8 cellular contexts compared by ENCODE assay signal in genomic region chr2:96407041-96407918, GRCh38.
DNase-seq lines count a peak whose midpoint lies in the region; ATAC-seq and TF ChIP-seq lines count a peak whose summit lies in the region.

No MANE protein-coding gene starts in this region.

- peak; percentile 33 for DNase-seq in AG04449 (ENCODE audit: low read depth, low spot score)
- DNase-seq in NCI-H187 (lab: John Stamatoyannopoulos, UW): peak; percentile 16 to 26
- peak; percentile 25 for DNase-seq in brain pericyte (ENCODE audit: low read depth, low spot score)
- DNase-seq in iPS-NIHi7 (ENCODE audit: extremely low spot score): peak; percentile 91
- DNase-seq in stimulated activated CD4-positive, alpha-beta T cell treated with anti-CD3 and anti-CD28 coated beads, Interleukin-12 subunit alpha, Interleukin-12 subunit beta, amount 100 ng/mL, for 4 hours: peak; percentile 54

- POLR2A ChIA-PET in AG04449 (lab: Yijun Ruan, JAX): no interaction called here

- TF ChIP-seq CTCF in AG04449 (IDR thresholded peaks at IDR 0.05; ENCODE audit: insufficient read depth, low read length, missing control alignments): peak; percentile 84
- peak; percentile 84 for TF ChIP-seq CTCF in WI38 (IDR thresholded peaks at IDR 0.05; ENCODE audit: low read depth, low read length)

- CTCF ChIA-PET in AG04449 (lab: Yijun Ruan, JAX): interaction anchor here (0.6 to 9.3 kb wide), 50 partner anchors 8 to 451 kb away, joined by 3 to 340 read pairs (median 4); partner anchors contain the start of genes ANKRD39, NCAPH and NEURL3

- peak; percentile 61 for ATAC-seq in GM18511 (IDR thresholded peaks at IDR 0.05; ENCODE audit: unreplicated experiment)
- ATAC-seq in GM18517 (IDR thresholded peaks at IDR 0.05; ENCODE audit: unreplicated experiment): no peak

- no peak overlapping the region for H3K4me3 ChIP-seq in AG04449 (ENCODE audit: low read depth, low read length)
- no peak overlapping the region for H3K4me3 ChIP-seq in WI38 (ENCODE audit: low read depth, low read length)

Comparison
In these comparisons a context has a peak if more than half of its experiments do, and no peak if none do; other contexts are left out.
1. DNase-seq: peak in every context shown above with its lines; median percentile 91 in iPS-NIHi7; 54 in stimulated activated CD4-positive, alpha-beta T cell treated with anti-CD3 and anti-CD28 coated beads, Interleukin-12 subunit alpha, Interleukin-12 subunit beta, amount 100 ng/mL, for 4 hours; 33 in AG04449; 25 in brain pericyte; 21 in NCI-H187.